9 cellular contexts compared by ENCODE assay signal in genomic region chr2:11375025-11375688, GRCh38. TPM values are rescaled to one million over a fixed set of nuclear protein-coding genes. Genes with fewer than 3 reads are reported as not detected.
DNase-seq lines count a peak whose midpoint lies in the region; ATAC-seq and TF ChIP-seq lines count a peak whose summit lies in the region.
"Had no signal": no experiment of that assay in that cellular context is flagged by ENCODE, and none has a peak within 500 bp of the region (broad histone marks: within the 10 kb centered on the region; RNA-seq: fewer than 3 reads in every experiment).

No MANE protein-coding gene starts in this region.

- H3K27ac Mint-ChIP-seq in osteocyte (ENCODE audit: unreplicated experiment) = peak overlapping the region; percentile 96
- no peak overlapping the region for H3K27ac Mint-ChIP-seq in activated CD4-positive, alpha-beta T cell treated with anti-CD3 and anti-CD28 coated beads, Interleukin-2, amount 10 ng/mL, durations not matched to agents 7 days and 5 days
- H3K27ac Mint-ChIP-seq: activated naive CD8-positive, alpha-beta T cell treated with anti-CD3 and anti-CD28 coated beads for 36 hours had no signal

- no peaks in the 10 kb centered on the region for H3K9me3 Mint-ChIP-seq in osteocyte (ENCODE audit: unreplicated experiment)
- no peaks in the 10 kb centered on the region for H3K9me3 Mint-ChIP-seq in activated CD4-positive, alpha-beta T cell treated with anti-CD3 and anti-CD28 coated beads, Interleukin-2, amount 10 ng/mL, durations not matched to agents 7 days and 5 days
- H3K9me3 Mint-ChIP-seq: activated naive CD8-positive, alpha-beta T cell treated with anti-CD3 and anti-CD28 coated beads for 36 hours had no signal

- H3K4me1 Mint-ChIP-seq in osteocyte (ENCODE audit: unreplicated experiment) = peaks cover 81% of the 10 kb centered on the region
- H3K4me1 Mint-ChIP-seq in activated CD4-positive, alpha-beta T cell treated with anti-CD3 and anti-CD28 coated beads, Interleukin-2, amount 10 ng/mL, durations not matched to agents 7 days and 5 days = no peaks in the 10 kb centered on the region
- H3K4me1 Mint-ChIP-seq: activated naive CD8-positive, alpha-beta T cell treated with anti-CD3 and anti-CD28 coated beads for 36 hours had no signal

- TF ChIP-seq EP300 in gastroesophageal sphincter (IDR thresholded peaks at IDR 0.05) = no peak

- CTCF ChIA-PET in AG04450 (lab: Charles Lee) = interaction anchor here (1.2 kb wide), 2 partner anchors 12 to 21 kb away, joined by 3 to 7 read pairs; no protein-coding TSS in a partner anchor
- CTCF ChIA-PET in activated CD4-positive, alpha-beta T cell treated with anti-CD3 and anti-CD28 coated beads, Interleukin-2, amount 10 ng/mL, durations not matched to agents 7 days and 5 days (lab: Charles Lee) = interaction anchor here (0.6 kb wide), 1 partner anchor 523 kb away, joined by 3 read pairs; no protein-coding TSS in a partner anchor

- H3K27me3 Mint-ChIP-seq in osteocyte (ENCODE audit: unreplicated experiment) = no peaks in the 10 kb centered on the region
- no peaks in the 10 kb centered on the region for H3K27me3 Mint-ChIP-seq in activated CD4-positive, alpha-beta T cell treated with anti-CD3 and anti-CD28 coated beads, Interleukin-2, amount 10 ng/mL, durations not matched to agents 7 days and 5 days
- H3K27me3 Mint-ChIP-seq: activated naive CD8-positive, alpha-beta T cell treated with anti-CD3 and anti-CD28 coated beads for 36 hours had no signal

- TF ChIP-seq POLR2A in gastroesophageal sphincter (IDR thresholded peaks at IDR 0.05) = no peak

- H3K27me3 ChIP-seq in AG04450 (ENCODE audit: control insufficient read depth, insufficient read depth, low read length) (no peaks in the 10 kb centered on the region), SJCRH30 (no peaks in the 10 kb centered on the region), gastroesophageal sphincter (no peaks in the 10 kb centered on the region)

- POLR2A ChIA-PET in AG04450 (lab: Yijun Ruan, JAX) = interaction anchor here (0.5 to 2.3 kb wide), 14 partner anchors 10 to 243 kb away, joined by 3 to 46 read pairs (median 4); partner anchors contain the start of genes ROCK2 and SLC66A3
- POLR2A ChIA-PET in activated CD4-positive, alpha-beta T cell treated with anti-CD3 and anti-CD28 coated beads, Interleukin-2, amount 10 ng/mL, durations not matched to agents 7 days and 5 days (lab: Charles Lee) = no interaction called here

- H3K36me3 Mint-ChIP-seq in osteocyte (ENCODE audit: unreplicated experiment) = no peaks in the 10 kb centered on the region
- no peaks in the 10 kb centered on the region for H3K36me3 Mint-ChIP-seq in activated CD4-positive, alpha-beta T cell treated with anti-CD3 and anti-CD28 coated beads, Interleukin-2, amount 10 ng/mL, durations not matched to agents 7 days and 5 days (ENCODE audit: low read depth)
- H3K36me3 Mint-ChIP-seq: activated naive CD8-positive, alpha-beta T cell treated with anti-CD3 and anti-CD28 coated beads for 36 hours had no signal

- H3K36me3 ChIP-seq in SJCRH30 (no peaks in the 10 kb centered on the region), gastroesophageal sphincter (no peaks in the 10 kb centered on the region)

- 73% methylated on average over 9 of the region's 15 CpGs; no CpG with 5 or more reads in 1 of the 2 donors for WGBS in gastroesophageal sphincter (ENCODE audit: low coverage in 1 of 2), 2 donors

- TF ChIP-seq CTCF in AG04450 (IDR thresholded peaks at IDR 0.05; ENCODE audit: low read depth, low read length) (no peak), gastroesophageal sphincter (IDR thresholded peaks at IDR 0.05) (no peak), osteocyte (IDR thresholded peaks at IDR 0.05) (no peak)

- peaks cover 5% of the 10 kb centered on the region; the same call in 1 of the 2 replicates for H3K4me1 ChIP-seq in SJCRH30
- peaks cover 7 to 76% (median 40%) of the 10 kb centered on the region in 3 donors for H3K4me1 ChIP-seq in gastroesophageal sphincter

- H3K9me3 ChIP-seq in AG04450 (ENCODE audit: control insufficient read depth, insufficient read depth, low read length) (no peaks in the 10 kb centered on the region), SJCRH30 (replicated peaks) (no peaks in the 10 kb centered on the region), gastroesophageal sphincter (no peaks in the 10 kb centered on the region)

- peak overlapping the region; percentile 99 for H3K27ac ChIP-seq in AG04450 (ENCODE audit: low read depth, low read length)
- peak overlapping the region; percentile 69 for H3K27ac ChIP-seq in SJCRH30
- peak overlapping the region; percentile 88 to 95 (median 90) for H3K27ac ChIP-seq in gastroesophageal sphincter

- ATAC-seq in gastroesophageal sphincter (no peak), GM19397 (IDR thresholded peaks at IDR 0.05; ENCODE audit: unreplicated experiment) (no peak)

- peak overlapping the region; percentile 70 for H3K4me3 Mint-ChIP-seq in osteocyte (ENCODE audit: unreplicated experiment)
- H3K4me3 Mint-ChIP-seq in activated CD4-positive, alpha-beta T cell treated with anti-CD3 and anti-CD28 coated beads, Interleukin-2, amount 10 ng/mL, durations not matched to agents 7 days and 5 days = no peak overlapping the region
- H3K4me3 Mint-ChIP-seq: activated naive CD8-positive, alpha-beta T cell treated with anti-CD3 and anti-CD28 coated beads for 36 hours had no signal

- no peak for DNase-seq in AG04450 (ENCODE audit: low read depth, low spot score)
- DNase-seq in SJCRH30 = peak in 1 of 2 experiments; percentile 17
- no peak for DNase-seq in osteocyte (ENCODE audit: extremely low spot score, unreplicated experiment)
- no peak for DNase-seq in activated CD4-positive, alpha-beta T cell treated with anti-CD3 and anti-CD28 coated beads, Interleukin-2, amount 10 ng/mL, durations not matched to agents 7 days and 5 days
- DNase-seq in NCI-H526 treated with DMSO at 0.1 percent for 48 hours (lab: John Stamatoyannopoulos, UW) = no peak
- no peak for DNase-seq in NCI-H1048 (lab: John Stamatoyannopoulos, UW)
- DNase-seq: activated naive CD8-positive, alpha-beta T cell treated with anti-CD3 and anti-CD28 coated beads for 36 hours had no signal

- H3K4me3 ChIP-seq in AG04450 (ENCODE audit: low read depth, low read length) = peak overlapping the region; percentile 53; the same call in 1 of the 2 replicates
- peak overlapping the region; percentile 50 for H3K4me3 ChIP-seq in SJCRH30
- H3K4me3 ChIP-seq in gastroesophageal sphincter = peak overlapping the region in 1 of 2 donors; percentile 34

RNA-seq across cellular contexts. Expression of gene ROCK2, which starts 30.7 kb away (rescaled TPM):
- 21.9 and 28.2 TPM in 2 replicates for polyA plus RNA-seq in AG04450 (2011; rRNA removed)
- 26.6 and 62.8 TPM in 2 replicates for polyA minus RNA-seq in AG04450 (2011; rRNA and poly(A)+ RNA removed)
- total RNA-seq in SJCRH30 (2014; rRNA removed; shearing (Covaris generic)) = 50.5 and 61.2 TPM in 2 replicates
- total RNA-seq in gastroesophageal sphincter (100 to 1,000 TPM; 102 to 130 (median 113) TPM), osteocyte (49.6 and 56.4 TPM in 2 replicates)
- 10 to 100 TPM; 19.1 to 20.5 TPM for total RNA-seq in activated CD4-positive, alpha-beta T cell treated with anti-CD3 and anti-CD28 coated beads, Interleukin-2, amount 10 ng/mL, durations not matched to agents 7 days and 5 days
